In the genomic region with DNA sequence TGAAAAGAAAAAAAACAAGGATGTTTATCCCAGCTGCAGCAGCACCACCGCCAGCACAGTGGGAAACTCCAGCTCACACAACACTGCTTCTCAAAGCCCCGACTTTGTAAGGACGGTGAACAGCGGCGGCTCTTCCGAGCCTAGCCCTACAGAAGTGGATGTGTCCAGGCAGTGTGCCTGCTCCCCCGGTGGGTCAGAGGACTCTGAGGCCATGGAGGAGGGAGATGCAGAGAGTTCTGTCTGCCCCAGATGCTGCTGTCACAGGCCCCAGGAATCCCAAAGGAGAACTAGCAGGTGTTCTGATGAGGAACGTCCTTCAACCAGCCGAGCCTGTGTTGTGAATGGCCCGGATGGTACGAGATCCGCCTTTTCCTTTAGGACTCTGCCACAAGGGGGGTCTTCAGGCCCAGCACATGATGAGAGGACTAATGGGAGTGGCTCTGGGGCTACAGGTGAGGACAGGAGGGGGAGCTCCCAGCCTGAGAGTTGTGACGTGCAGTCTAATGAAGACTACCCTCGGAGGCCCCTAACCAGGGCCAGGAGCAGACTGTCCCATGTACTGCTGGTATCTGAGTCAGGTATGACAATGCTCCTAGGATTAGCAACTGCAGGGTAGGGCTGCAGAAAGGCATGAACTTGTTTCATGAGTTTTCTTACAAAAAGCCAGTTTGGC, we compare ENCODE assay signal across 29 cellular contexts. TPM values are rescaled to one million over a fixed set of nuclear protein-coding genes. Genes with fewer than 3 reads are reported as not detected.
DNase-seq lines count a peak whose midpoint lies in the region; ATAC-seq, FAIRE-seq and TF ChIP-seq lines count a peak whose summit lies in the region.
"Had no signal": no experiment of that assay in that cellular context is flagged by ENCODE, and none has a peak within 500 bp of the region (broad histone marks: within the 10 kb centered on the region; RNA-seq: fewer than 3 reads in every experiment).

No MANE protein-coding gene starts in this region.

- H3K27ac ChIP-seq in H9 (ENCODE audit: insufficient read length, low read depth, low read length), result no peak overlapping the region
- peak overlapping the region in 1 of 12 donors; percentile 23 for H3K27ac ChIP-seq in heart left ventricle
- H3K27ac ChIP-seq: coronary artery, esophagus muscularis mucosa, hepatocyte, SK-N-MC, skin epidermis had no signal

- intact Hi-C loops in heart left ventricle (cut with DNase I), result no loop called here

- H3T11ph ChIP-seq in H9 (ENCODE audit: low read length), result no peak overlapping the region

- H2BK5ac ChIP-seq in H9 (ENCODE audit: insufficient read length, low read length), result no peak overlapping the region

- no peak overlapping the region for H3K18ac ChIP-seq in H9 (ENCODE audit: insufficient read length, low read depth, low read length)

- no peak overlapping the region for H4K5ac ChIP-seq in H9 (ENCODE audit: insufficient read length, low read depth, low read length)

- no peaks in the 10 kb centered on the region for H3K79me2 ChIP-seq in H9 (ENCODE audit: insufficient read depth, low read length)

- H3K23ac ChIP-seq in H9 (ENCODE audit: insufficient read length, low read depth, low read length), result no peak overlapping the region

- TF ChIP-seq POLR2A in GM12891 (IDR thresholded peaks at IDR 0.05; ENCODE audit: low read depth, low read length) (no peak), heart left ventricle (IDR thresholded peaks at IDR 0.05) (no peak)

- H3K36me3 ChIP-seq in heart left ventricle, result peaks cover 0 to 96% (median 77%) of the 10 kb centered on the region in 9 donors

- H2BK12ac ChIP-seq in H9 (ENCODE audit: insufficient read length, low read depth, low read length), result no peak overlapping the region

- DNase-seq in GM12891 (ENCODE audit: insufficient read length, low spot score), result no peak
- peak; percentile 39 for DNase-seq in H9
- no peak for DNase-seq in heart left ventricle
- no peak for DNase-seq in nephron progenitor cell
- no peak for DNase-seq in NCI-H748 treated with DMSO at 0.1 percent for 48 hours (lab: John Stamatoyannopoulos, UW)
- no peak for DNase-seq in stimulated activated CD4-positive, alpha-beta T cell treated with anti-CD3 and anti-CD28 coated beads, Interleukin-2, amount 100 ng/mL, for 48 hours
- no peak for DNase-seq in RCC 7860 (ENCODE audit: low spot score)
- DNase-seq: activated CD4-positive, alpha-beta T cell treated with anti-CD3 and anti-CD28 coated beads for 1 hour; activated naive CD4-positive, alpha-beta T cell treated with anti-CD3 and anti-CD28 coated beads, Interleukin-2, amount 10 ng/mL, durations not matched to agents 7 days and 5 days; activated T-cell treated with anti-CD3 and anti-CD28 coated beads, Interleukin-2, amount 50 U/mL, for 48 hours; C1 segment of cervical spinal cord; DMS79 treated with DMSO at 0.1 percent for 48 hours; effector memory CD8-positive, alpha-beta T cell; foreskin melanocyte; MG63; NCI-H2029; NCI-H2227 treated with DMSO at 0.1 percent for 48 hours; NCI-H69; stimulated activated CD4-positive, alpha-beta T cell treated with anti-CD3 and anti-CD28 coated beads, Interleukin-2, amount 100 ng/mL, for 24 hours; substantia nigra; T-helper 17 cell had no signal

- no peak overlapping the region for H3K9ac ChIP-seq in H9 (ENCODE audit: extremely low read depth, insufficient read length, low read length)

- H3K4me1 ChIP-seq in H9 (ENCODE audit: insufficient read depth, low read length) (no peaks in the 10 kb centered on the region), heart left ventricle (peaks cover 0 to 19% (median 6%) of the 10 kb centered on the region in 12 donors)

- H3K14ac ChIP-seq in H9 (ENCODE audit: insufficient read depth, low read length), result no peak overlapping the region

- H3K56ac ChIP-seq in H9 (ENCODE audit: insufficient read length, low read depth, low read length), result no peak overlapping the region

- TF ChIP-seq CTCF in H9 (conservative IDR thresholded peaks at IDR 0.05) (no peak), heart left ventricle (IDR thresholded peaks at IDR 0.05) (no peak), nephron progenitor cell (IDR thresholded peaks at IDR 0.05) (no peak)

- no peak overlapping the region for H2AK5ac ChIP-seq in H9 (ENCODE audit: insufficient read length, low read length)

- H2AFZ ChIP-seq in H9 (ENCODE audit: low read length), result no peak overlapping the region
- H2AFZ ChIP-seq: hepatocyte had no signal

- H3K27me3 Mint-ChIP-seq in H9 (ENCODE audit: low read depth) (no peaks in the 10 kb centered on the region), nephron progenitor cell (ENCODE audit: low read depth, poor library complexity) (no peaks in the 10 kb centered on the region)
- H3K27me3 Mint-ChIP-seq: activated naive CD4-positive, alpha-beta T cell treated with anti-CD3 and anti-CD28 coated beads, Interleukin-2, amount 10 ng/mL, durations not matched to agents 7 days and 5 days; effector memory CD8-positive, alpha-beta T cell; T-helper 17 cell had no signal

- whole genome bisulfite sequencing in H9 (ENCODE audit: extremely low coverage, insufficient read length, low lambda C conversion rate), result no CpG with 5 or more reads among the region's 14 CpGs
- WGBS in heart left ventricle, 4 donors, result 76 to 88% (median 80%) methylated on average over 10 to 14 of the region's 14 CpGs

- H2BK20ac ChIP-seq in H9 (ENCODE audit: low read depth, low read length, poor library complexity, severe bottlenecking), result no peak overlapping the region

- no peaks in the 10 kb centered on the region for H4K20me1 ChIP-seq in H9 (ENCODE audit: control insufficient read depth, insufficient read depth, insufficient read length)

- no peaks in the 10 kb centered on the region for H3K23me2 ChIP-seq in H9 (ENCODE audit: insufficient read length, low read depth, low read length, poor library complexity, severe bottlenecking)

- FAIRE-seq in GM12891 (lab: Jason Lieb, UNC), result peak; percentile 9
- no peak for FAIRE-seq in RCC 7860 (lab: Jason Lieb, UNC)

- H3K4ac ChIP-seq in H9 (ENCODE audit: low read depth, low read length), result no peak overlapping the region

- H3K79me1 ChIP-seq in H9 (ENCODE audit: insufficient read depth, low read depth, low read length, poor library complexity, severe bottlenecking), result no peaks in the 10 kb centered on the region

- H2BK15ac ChIP-seq in H9 (ENCODE audit: low read depth, low read length), result no peak overlapping the region

- H3K27ac Mint-ChIP-seq in H9, result no peak overlapping the region
- peak overlapping the region; percentile 34 for H3K27ac Mint-ChIP-seq in nephron progenitor cell
- H3K27ac Mint-ChIP-seq: activated naive CD4-positive, alpha-beta T cell treated with anti-CD3 and anti-CD28 coated beads, Interleukin-2, amount 10 ng/mL, durations not matched to agents 7 days and 5 days; mesothelial cell of epicardium; nephron had no signal

- H3K4me1 Mint-ChIP-seq in H9 (no peaks in the 10 kb centered on the region), nephron progenitor cell (no peaks in the 10 kb centered on the region)
- H3K4me1 Mint-ChIP-seq: mesothelial cell of epicardium had no signal

- no peak overlapping the region for H3K4me2 ChIP-seq in H9 (ENCODE audit: insufficient read depth, insufficient read length, low read length)
- H3K4me2 ChIP-seq: hepatocyte had no signal

- H3K27me3 ChIP-seq in H9 (ENCODE audit: insufficient read depth, low read length) (no peaks in the 10 kb centered on the region), heart left ventricle (no peaks in the 10 kb centered on the region)
- H3K27me3 ChIP-seq: esophagus muscularis mucosa, hepatocyte, MG63 had no signal

- H3K9me3 ChIP-seq in H9 (ENCODE audit: control insufficient read depth, low read depth, low read length) (no peaks in the 10 kb centered on the region), heart left ventricle (no peaks in the 10 kb centered on the region)
- H3K9me3 ChIP-seq: esophagus muscularis mucosa, MG63 had no signal

- no peak overlapping the region for H3K4me3 Mint-ChIP-seq in H9
- H3K4me3 Mint-ChIP-seq in nephron progenitor cell, result no peak overlapping the region
- H3K4me3 Mint-ChIP-seq: activated naive CD4-positive, alpha-beta T cell treated with anti-CD3 and anti-CD28 coated beads, Interleukin-2, amount 10 ng/mL, durations not matched to agents 7 days and 5 days; effector memory CD8-positive, alpha-beta T cell; mesothelial cell of epicardium; nephron; T-helper 17 cell had no signal

- H4K8ac ChIP-seq in H9 (replicated peaks; ENCODE audit: insufficient read length, low read depth, low read length), result no peak overlapping the region

- H3K9me3 Mint-ChIP-seq in H9 (no peaks in the 10 kb centered on the region), nephron progenitor cell (no peaks in the 10 kb centered on the region)
- H3K9me3 Mint-ChIP-seq: activated naive CD4-positive, alpha-beta T cell treated with anti-CD3 and anti-CD28 coated beads, Interleukin-2, amount 10 ng/mL, durations not matched to agents 7 days and 5 days; effector memory CD8-positive, alpha-beta T cell; mesothelial cell of epicardium; nephron had no signal

- H4K91ac ChIP-seq in H9 (ENCODE audit: insufficient read length, low read depth, low read length), result no peak overlapping the region

- H3K36me3 Mint-ChIP-seq in H9 (ENCODE audit: insufficient read depth in 1 of 3, low read depth in 3 of 3), result peaks cover 22 to 63% (median 61%) of the 10 kb centered on the region in 3 experiments; a peak in 6 of 7 replicates
- H3K36me3 Mint-ChIP-seq in nephron progenitor cell (ENCODE audit: low read depth), result peaks cover 75% of the 10 kb centered on the region

- ATAC-seq in heart left ventricle, result peak in 3 of 4 donors; percentile 62 to 64 (median 63)
- ATAC-seq: effector memory CD8-positive, alpha-beta T cell; HCT116; T-helper 17 cell had no signal

- no peak overlapping the region for H2BK120ac ChIP-seq in H9 (ENCODE audit: low read depth, low read length, poor library complexity, severe bottlenecking)

- H3K4me3 ChIP-seq in heart left ventricle, result no peak overlapping the region
- H3K4me3 ChIP-seq: coronary artery, esophagus muscularis mucosa, hepatocyte, MG63, SK-N-MC, skin epidermis had no signal

TF ChIP-seq in GM12891, 5 proteins besides CTCF, POLR2A, EP300 and RAD21:
- TF ChIP-seq POLR2AphosphoS5 (IDR thresholded peaks at IDR 0.05; ENCODE audit: low read depth, low read length) (no peak), PAX5 (IDR thresholded peaks at IDR 0.05; ENCODE audit: insufficient read depth, low read length, severe bottlenecking) (no peak), POU2F2 (IDR thresholded peaks at IDR 0.05; ENCODE audit: low read depth, low read length) (no peak), SPI1 (IDR thresholded peaks at IDR 0.05; ENCODE audit: low read depth, low read length) (no peak), TAF1 (IDR thresholded peaks at IDR 0.05; ENCODE audit: low read depth, low read length) (no peak)
TF ChIP-seq in GM12891: peak in this region for 0.

RNA-seq across cellular contexts. Expression of gene FBXO38, which starts 43.7 kb away (rescaled TPM):
- 12.7 TPM for polyA plus RNA-seq in GM12891 (2012; ENCODE audit: low read depth, missing spikeins)
- total RNA-seq in H9 (2021) (34.6 and 39.5 TPM in 2 replicates), heart left ventricle (10 to 100 TPM; 29.1 to 56.0 (median 48.2) TPM)
- polyA plus RNA-seq in heart left ventricle, result 10 to 100 TPM; 11.7 to 15.1 TPM
